ENCODE assay signal across 19 cellular contexts in the genomic region with DNA sequence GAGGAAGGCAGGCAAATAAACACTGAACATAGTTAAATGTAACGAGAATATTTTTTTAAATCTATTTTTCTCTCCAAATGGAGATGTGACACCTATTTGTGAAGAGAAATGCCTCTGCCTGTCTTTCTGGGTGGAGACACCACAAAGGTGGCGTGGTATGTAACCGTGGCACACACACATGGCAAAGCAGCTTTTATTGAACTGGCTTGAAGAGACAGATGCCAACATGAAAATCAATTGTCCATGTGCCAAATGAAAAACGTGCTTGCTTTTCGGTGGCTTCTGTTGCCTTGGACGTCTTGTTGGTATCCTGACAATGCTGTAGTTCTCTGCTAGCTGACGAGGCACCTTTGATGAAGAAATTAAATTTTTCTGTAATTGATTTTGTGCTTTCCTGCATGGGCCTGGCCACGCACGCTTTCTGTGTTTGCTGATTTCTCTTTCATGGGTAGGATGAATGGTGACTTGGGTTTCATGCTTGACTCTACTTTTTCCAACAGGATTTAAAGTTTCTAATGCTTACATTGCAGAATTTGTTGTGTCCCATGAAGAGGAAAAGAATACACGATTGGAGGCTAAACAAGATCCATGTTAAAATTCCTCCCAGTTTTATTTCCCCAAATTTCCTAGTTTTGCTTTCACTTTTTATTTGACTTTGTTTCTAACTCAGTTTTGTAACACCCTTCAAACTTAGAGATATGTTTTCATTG.
"Had no signal": no experiment of that assay in that cellular context is flagged by ENCODE, and none has a peak within 500 bp of the region (broad histone marks: within the 10 kb centered on the region; RNA-seq: fewer than 3 reads in every experiment).

No MANE protein-coding gene starts in this region.

- H3K9me3 ChIP-seq: esophagus squamous epithelium, heart left ventricle, left ventricle myocardium inferior, right atrium auricular region, upper lobe of right lung had no signal

- H3K27ac Mint-ChIP-seq: activated CD4-positive, alpha-beta memory T cell treated with anti-CD3 and anti-CD28 coated beads, Interleukin-2, amount 10 ng/mL, durations not matched to agents 7 days and 5 days; activated CD4-positive, alpha-beta T cell treated with anti-CD3 and anti-CD28 coated beads for 36 hours; T-cell had no signal

- H3K27ac ChIP-seq: brain microvascular endothelial cell, dorsolateral prefrontal cortex, left ventricle myocardium inferior, right atrium auricular region, upper lobe of right lung, VCaP had no signal

- H3K4me3 Mint-ChIP-seq: activated CD4-positive, alpha-beta memory T cell treated with anti-CD3 and anti-CD28 coated beads, Interleukin-2, amount 10 ng/mL, durations not matched to agents 7 days and 5 days; activated CD4-positive, alpha-beta T cell treated with anti-CD3 and anti-CD28 coated beads for 36 hours; stimulated activated memory B cell treated with anti-CD40 and anti-IgM and Interleukin-4, amounts not matched to agents 10 μg/mL and 1 μg/mL and 100 μg/mL, for 72 hours; T-cell had no signal

- H3K4me3 ChIP-seq: dorsolateral prefrontal cortex, esophagus squamous epithelium, heart left ventricle, left ventricle myocardium inferior, right atrium auricular region, smooth muscle cell, upper lobe of right lung had no signal

- H3K36me3 ChIP-seq: brain microvascular endothelial cell, heart left ventricle, left ventricle myocardium inferior, right atrium auricular region had no signal

- H3K4me2 ChIP-seq: smooth muscle cell had no signal

- H3K27me3 ChIP-seq: brain microvascular endothelial cell, dorsolateral prefrontal cortex, esophagus squamous epithelium, heart left ventricle, right atrium auricular region, upper lobe of right lung had no signal

- H3K27me3 Mint-ChIP-seq: activated CD4-positive, alpha-beta memory T cell treated with anti-CD3 and anti-CD28 coated beads, Interleukin-2, amount 10 ng/mL, durations not matched to agents 7 days and 5 days; activated CD4-positive, alpha-beta T cell treated with anti-CD3 and anti-CD28 coated beads for 36 hours; stimulated activated memory B cell treated with anti-CD40 and anti-IgM and Interleukin-4, amounts not matched to agents 10 μg/mL and 1 μg/mL and 100 μg/mL, for 72 hours; T-cell had no signal

- DNase-seq: activated CD4-positive, alpha-beta memory T cell treated with anti-CD3 and anti-CD28 coated beads, Interleukin-2, amount 10 ng/mL, durations not matched to agents 7 days and 5 days; activated CD4-positive, alpha-beta T cell treated with anti-CD3 and anti-CD28 coated beads for 36 hours; activated naive CD4-positive, alpha-beta T cell treated with anti-CD3 and anti-CD28 coated beads, Interleukin-2, amount 50 U/mL, for 16 hours; amniotic stem cell; brain microvascular endothelial cell; dorsolateral prefrontal cortex; esophagus squamous epithelium; foreskin melanocyte; heart left ventricle; islet precursor cell; left ventricle myocardium inferior; mesendoderm; posterior cingulate gyrus; T-cell; upper lobe of right lung had no signal

- H3K9me3 Mint-ChIP-seq: activated CD4-positive, alpha-beta memory T cell treated with anti-CD3 and anti-CD28 coated beads, Interleukin-2, amount 10 ng/mL, durations not matched to agents 7 days and 5 days; stimulated activated memory B cell treated with anti-CD40 and anti-IgM and Interleukin-4, amounts not matched to agents 10 μg/mL and 1 μg/mL and 100 μg/mL, for 72 hours; T-cell had no signal
